ENCODE assay signal across 1 cellular context in genomic region chr10:43408710-43409384, GRCh38.
TF ChIP-seq lines count a peak whose summit lies in the region.

A gene with protein sequence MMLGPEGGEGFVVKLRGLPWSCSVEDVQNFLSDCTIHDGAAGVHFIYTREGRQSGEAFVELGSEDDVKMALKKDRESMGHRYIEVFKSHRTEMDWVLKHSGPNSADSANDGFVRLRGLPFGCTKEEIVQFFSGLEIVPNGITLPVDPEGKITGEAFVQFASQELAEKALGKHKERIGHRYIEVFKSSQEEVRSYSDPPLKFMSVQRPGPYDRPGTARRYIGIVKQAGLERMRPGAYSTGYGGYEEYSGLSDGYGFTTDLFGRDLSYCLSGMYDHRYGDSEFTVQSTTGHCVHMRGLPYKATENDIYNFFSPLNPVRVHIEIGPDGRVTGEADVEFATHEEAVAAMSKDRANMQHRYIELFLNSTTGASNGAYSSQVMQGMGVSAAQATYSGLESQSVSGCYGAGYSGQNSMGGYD (minus strand): TSS chr10:43409186. CDS start chr10:43387884, 21,302 bp downstream.

TF ChIP-seq in HepG2, 621 proteins besides CTCF, POLR2A, EP300 and RAD21 (continued from another document and continues in another):
- TF ChIP-seq, protein P1, sequence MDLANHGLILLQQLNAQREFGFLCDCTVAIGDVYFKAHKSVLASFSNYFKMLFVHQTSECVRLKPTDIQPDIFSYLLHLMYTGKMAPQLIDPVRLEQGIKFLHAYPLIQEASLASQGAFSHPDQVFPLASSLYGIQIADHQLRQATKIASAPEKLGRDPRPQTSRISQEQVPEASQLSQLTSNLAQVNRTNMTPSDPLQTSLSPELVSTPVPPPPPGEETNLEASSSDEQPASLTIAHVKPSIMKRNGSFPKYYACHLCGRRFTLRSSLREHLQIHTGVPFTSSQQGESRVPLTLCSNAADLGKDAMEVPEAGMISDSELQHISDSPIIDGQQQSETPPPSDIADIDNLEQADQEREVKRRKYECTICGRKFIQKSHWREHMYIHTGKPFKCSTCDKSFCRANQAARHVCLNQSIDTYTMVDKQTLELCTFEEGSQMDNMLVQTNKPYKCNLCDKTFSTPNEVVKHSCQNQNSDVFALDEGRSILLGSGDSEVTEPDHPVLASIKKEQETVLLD (CRISPR knock-in tag; IDR thresholded peaks at IDR 0.05; ENCODE audit: low read depth) = peak; percentile 67; the same call in 1 of the 2 replicates
- TF ChIP-seq ZNF75D (CRISPR knock-in tag; IDR thresholded peaks at IDR 0.05; ENCODE audit: borderline replicate concordance) = no peak
- TF ChIP-seq, protein P2, sequence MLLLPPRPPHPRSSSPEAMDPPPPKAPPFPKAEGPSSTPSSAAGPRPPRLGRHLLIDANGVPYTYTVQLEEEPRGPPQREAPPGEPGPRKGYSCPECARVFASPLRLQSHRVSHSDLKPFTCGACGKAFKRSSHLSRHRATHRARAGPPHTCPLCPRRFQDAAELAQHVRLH (CRISPR knock-in tag; IDR thresholded peaks at IDR 0.05; ENCODE audit: borderline replicate concordance, low read depth) = peak; percentile 45; the same call in 1 of the 2 replicates
- peak; percentile 50 for TF ChIP-seq YY1 (IDR thresholded peaks at IDR 0.05; ENCODE audit: insufficient read depth, insufficient replicate concordance, low read depth, low read length)
- TF ChIP-seq ZNF609 (CRISPR knock-in tag; IDR thresholded peaks at IDR 0.05; ENCODE audit: borderline replicate concordance) = 0 out of 2 replicates have a peak, but pooled peaks have one; percentile 38
- no peak for TF ChIP-seq PAF1 (CRISPR knock-in tag; IDR thresholded peaks at IDR 0.05)
- TF ChIP-seq NFE2L1 (CRISPR knock-in tag; IDR thresholded peaks at IDR 0.05; ENCODE audit: borderline replicate concordance) = peak; percentile 37; the same call in 1 of the 2 replicates
- peak; percentile 89; the same call in 1 of the 2 replicates for TF ChIP-seq CREB3 (CRISPR knock-in tag; IDR thresholded peaks at IDR 0.05)
- peak; percentile 97 for TF ChIP-seq YEATS4 (CRISPR knock-in tag; IDR thresholded peaks at IDR 0.05; ENCODE audit: borderline replicate concordance)
- TF ChIP-seq DR1 (CRISPR knock-in tag; IDR thresholded peaks at IDR 0.05) = 0 out of 2 replicates have a peak, but pooled peaks have one; percentile 41
- TF ChIP-seq, protein P3, sequence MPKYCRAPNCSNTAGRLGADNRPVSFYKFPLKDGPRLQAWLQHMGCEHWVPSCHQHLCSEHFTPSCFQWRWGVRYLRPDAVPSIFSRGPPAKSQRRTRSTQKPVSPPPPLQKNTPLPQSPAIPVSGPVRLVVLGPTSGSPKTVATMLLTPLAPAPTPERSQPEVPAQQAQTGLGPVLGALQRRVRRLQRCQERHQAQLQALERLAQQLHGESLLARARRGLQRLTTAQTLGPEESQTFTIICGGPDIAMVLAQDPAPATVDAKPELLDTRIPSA (CRISPR knock-in tag; IDR thresholded peaks at IDR 0.05; ENCODE audit: borderline replicate concordance) = peak; percentile 85; the same call in 1 of the 2 replicates
- TF ChIP-seq CBX2 (IDR thresholded peaks at IDR 0.05; ENCODE audit: low read depth, low read length) = no peak
- peak; percentile 56; the same call in 1 of the 2 replicates for TF ChIP-seq CBX2 (CRISPR knock-in tag; IDR thresholded peaks at IDR 0.05; ENCODE audit: low read depth)
- TF ChIP-seq SP5 (CRISPR knock-in tag; IDR thresholded peaks at IDR 0.05; ENCODE audit: borderline replicate concordance, low read depth) = peak; percentile 47; the same call in 1 of the 2 replicates
- peak; percentile 82; the same call in 1 of the 2 replicates for TF ChIP-seq MAZ (IDR thresholded peaks at IDR 0.05; ENCODE audit: borderline replicate concordance, low read depth, low read length)
- peak; percentile 83; the same call in 1 of the 2 replicates for TF ChIP-seq MAZ (CRISPR knock-in tag; IDR thresholded peaks at IDR 0.05; ENCODE audit: low read depth)
- peak; percentile 85; the same call in 1 of the 2 replicates for TF ChIP-seq CHCHD3 (CRISPR knock-in tag; IDR thresholded peaks at IDR 0.05)
- no peak for TF ChIP-seq ARID3A (IDR thresholded peaks at IDR 0.05; ENCODE audit: low read depth, low read length)
- peak; percentile 53; the same call in 1 of the 2 replicates for TF ChIP-seq MAFG (CRISPR knock-in tag; IDR thresholded peaks at IDR 0.05)
- TF ChIP-seq, protein P4, sequence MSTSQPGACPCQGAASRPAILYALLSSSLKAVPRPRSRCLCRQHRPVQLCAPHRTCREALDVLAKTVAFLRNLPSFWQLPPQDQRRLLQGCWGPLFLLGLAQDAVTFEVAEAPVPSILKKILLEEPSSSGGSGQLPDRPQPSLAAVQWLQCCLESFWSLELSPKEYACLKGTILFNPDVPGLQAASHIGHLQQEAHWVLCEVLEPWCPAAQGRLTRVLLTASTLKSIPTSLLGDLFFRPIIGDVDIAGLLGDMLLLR (CRISPR knock-in tag; IDR thresholded peaks at IDR 0.05) = peak; percentile 79; the same call in 1 of the 2 replicates
- peak; percentile 77 for TF ChIP-seq HIVEP1 (CRISPR knock-in tag; IDR thresholded peaks at IDR 0.05)
- TF ChIP-seq GRHL1 (CRISPR knock-in tag; conservative IDR thresholded peaks at IDR 0.05) = no peak
- peak; percentile 82; the same call in 1 of the 2 replicates for TF ChIP-seq ZNF766 (CRISPR knock-in tag; IDR thresholded peaks at IDR 0.05; ENCODE audit: borderline replicate concordance)
- peak; percentile 98 for TF ChIP-seq ZNF607 (CRISPR knock-in tag; IDR thresholded peaks at IDR 0.05; ENCODE audit: borderline replicate concordance)
- TF ChIP-seq ZFP62 (CRISPR knock-in tag; IDR thresholded peaks at IDR 0.05) = no peak
- TF ChIP-seq HDAC2 (CRISPR knock-in tag; IDR thresholded peaks at IDR 0.05) = peak; percentile 61; the same call in 1 of the 2 replicates
- no peak for TF ChIP-seq ZFP1 (CRISPR knock-in tag; IDR thresholded peaks at IDR 0.05)
- peak; percentile 80; the same call in 1 of the 2 replicates for TF ChIP-seq BRD4 (CRISPR knock-in tag; IDR thresholded peaks at IDR 0.05)
- peak; percentile 88; the same call in 1 of the 2 replicates for TF ChIP-seq ZNF557 (CRISPR knock-in tag; IDR thresholded peaks at IDR 0.05)
- no peak for TF ChIP-seq TP53 (CRISPR knock-in tag; conservative IDR thresholded peaks at IDR 0.05)
- TF ChIP-seq ZNF740 (CRISPR knock-in tag; IDR thresholded peaks at IDR 0.05) = no peak
- peak; percentile 95 for TF ChIP-seq NKX3-1 (CRISPR knock-in tag; IDR thresholded peaks at IDR 0.05)
- 0 out of 2 replicates have a peak, but pooled peaks have one; percentile 39 for TF ChIP-seq CC2D1A (CRISPR knock-in tag; IDR thresholded peaks at IDR 0.05)
- peak; percentile 95 for TF ChIP-seq ZNF18 (CRISPR knock-in tag; IDR thresholded peaks at IDR 0.05; ENCODE audit: insufficient replicate concordance)
- TF ChIP-seq SMARCC2 (IDR thresholded peaks at IDR 0.05) = no peak
- TF ChIP-seq, protein P5, sequence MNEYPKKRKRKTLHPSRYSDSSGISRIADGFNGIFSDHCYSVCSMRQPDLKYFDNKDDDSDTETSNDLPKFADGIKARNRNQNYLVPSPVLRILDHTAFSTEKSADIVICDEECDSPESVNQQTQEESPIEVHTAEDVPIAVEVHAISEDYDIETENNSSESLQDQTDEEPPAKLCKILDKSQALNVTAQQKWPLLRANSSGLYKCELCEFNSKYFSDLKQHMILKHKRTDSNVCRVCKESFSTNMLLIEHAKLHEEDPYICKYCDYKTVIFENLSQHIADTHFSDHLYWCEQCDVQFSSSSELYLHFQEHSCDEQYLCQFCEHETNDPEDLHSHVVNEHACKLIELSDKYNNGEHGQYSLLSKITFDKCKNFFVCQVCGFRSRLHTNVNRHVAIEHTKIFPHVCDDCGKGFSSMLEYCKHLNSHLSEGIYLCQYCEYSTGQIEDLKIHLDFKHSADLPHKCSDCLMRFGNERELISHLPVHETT (CRISPR knock-in tag; conservative IDR thresholded peaks at IDR 0.05) = peak; percentile 56
- TF ChIP-seq, protein P6, sequence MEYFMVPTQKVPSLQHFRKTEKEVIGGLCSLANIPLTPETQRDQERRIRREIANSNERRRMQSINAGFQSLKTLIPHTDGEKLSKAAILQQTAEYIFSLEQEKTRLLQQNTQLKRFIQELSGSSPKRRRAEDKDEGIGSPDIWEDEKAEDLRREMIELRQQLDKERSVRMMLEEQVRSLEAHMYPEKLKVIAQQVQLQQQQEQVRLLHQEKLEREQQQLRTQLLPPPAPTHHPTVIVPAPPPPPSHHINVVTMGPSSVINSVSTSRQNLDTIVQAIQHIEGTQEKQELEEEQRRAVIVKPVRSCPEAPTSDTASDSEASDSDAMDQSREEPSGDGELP (IDR thresholded peaks at IDR 0.05; ENCODE audit: borderline replicate concordance, low read depth) = no peak; the same call in 1 of the 2 replicates
- TF ChIP-seq NCOR1 (IDR thresholded peaks at IDR 0.05; ENCODE audit: borderline replicate concordance, low read length) = peak; percentile 21; the same call in 1 of the 2 replicates
- no peak for TF ChIP-seq HMG20B (CRISPR knock-in tag; conservative IDR thresholded peaks at IDR 0.05)
- TF ChIP-seq ZNF556 (CRISPR knock-in tag; IDR thresholded peaks at IDR 0.05; ENCODE audit: borderline replicate concordance) = peak; percentile 57; the same call in 1 of the 2 replicates
- peak; percentile 71 for TF ChIP-seq ZNF230 (CRISPR knock-in tag; IDR thresholded peaks at IDR 0.05)
- no peak for TF ChIP-seq MTF1 (CRISPR knock-in tag; IDR thresholded peaks at IDR 0.05)
